8 cellular contexts compared by ENCODE assay signal in the genomic region with DNA sequence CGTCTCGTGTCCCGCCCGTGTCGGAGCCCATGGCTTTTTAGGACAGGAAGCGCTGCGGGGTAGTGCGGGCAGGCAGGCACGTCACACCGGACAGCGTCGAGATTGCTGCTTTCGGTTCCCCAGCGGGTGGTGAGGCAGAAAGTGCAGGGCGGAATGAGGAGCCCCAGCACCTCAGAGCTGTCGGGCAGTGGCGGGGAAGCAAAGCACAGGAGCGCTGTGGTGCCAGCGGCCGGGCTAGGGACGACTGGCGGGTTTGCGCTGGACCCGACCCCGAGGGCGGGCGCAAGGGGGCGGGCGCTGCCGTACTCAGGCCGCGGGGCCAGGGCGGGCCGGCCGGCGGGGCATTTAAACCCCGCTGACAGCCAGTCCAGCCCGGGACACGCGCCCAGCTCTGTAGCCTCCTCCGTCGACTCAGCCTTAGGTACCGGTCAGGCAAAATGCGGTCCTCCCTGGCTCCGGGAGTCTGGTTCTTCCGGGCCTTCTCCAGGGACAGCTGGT. TPM values are rescaled to one million over a fixed set of nuclear protein-coding genes. Genes with fewer than 3 reads are reported as not detected.
DNase-seq lines count a peak whose midpoint lies in the region; ATAC-seq and TF ChIP-seq lines count a peak whose summit lies in the region.

Gene SLC37A2 (plus strand): TSS at position 375 of the 498 bp plus-strand sequence. CDS start 63 bp downstream, at position 438.

- H3K9ac ChIP-seq in NT2/D1 (ENCODE audit: insufficient read length, low read depth) (peak within 1 kb of the TSS; percentile 77), parathyroid adenoma (no peak within 1 kb of the TSS)

- ATAC-seq in GM18858 (IDR thresholded peaks at IDR 0.05; ENCODE audit: unreplicated experiment) (peak; percentile 84), HG02973 (IDR thresholded peaks at IDR 0.05; ENCODE audit: unreplicated experiment) (peak; percentile 82), heart left ventricle (peak; percentile 71 to 95 (median 94)), aorta (ENCODE audit: low FRiP score) (peak; percentile 90)

- H3K27ac ChIP-seq in heart left ventricle (peak within 1 kb of the TSS in 9 of 12 donors; percentile 19 to 90 (median 58)), parathyroid adenoma (peak within 1 kb of the TSS; percentile 11), aorta (ENCODE audit: low read depth in 1 of 2, low read length in 2 of 2) (no peak within 1 kb of the TSS)

- WGBS in heart left ventricle, 4 donors, result 0 to 1% (median 0%) methylated on average over 17 to 46 of the region's 46 CpGs
- WGBS in aorta, 2 donors, result 0 to 1% methylated on average over 33 to 46 of the region's 46 CpGs

- no peaks in the 10 kb centered on the region for H3K9me3 ChIP-seq in NT2/D1 (ENCODE audit: insufficient read depth, low read length)
- H3K9me3 ChIP-seq in heart left ventricle, result no peaks in the 10 kb centered on the region
- no peaks in the 10 kb centered on the region for H3K9me3 ChIP-seq in parathyroid adenoma (ENCODE audit: control insufficient read depth, low read length)
- no peaks in the 10 kb centered on the region for H3K9me3 ChIP-seq in aorta (ENCODE audit: control insufficient read depth, low read length)

- H3K79me2 ChIP-seq in parathyroid adenoma, result no peaks in the 10 kb centered on the region

- peaks cover 6% of the 10 kb centered on the region for H3K4me1 Mint-ChIP-seq in activated naive CD4-positive, alpha-beta T cell treated with anti-CD3 and anti-CD28 coated beads, Interleukin-2, amount 50 U/mL, for 24 hours

- peak within 1 kb of the TSS; percentile 76 for H2AFZ ChIP-seq in parathyroid adenoma

- no peaks in the 10 kb centered on the region for H3K36me3 Mint-ChIP-seq in activated naive CD4-positive, alpha-beta T cell treated with anti-CD3 and anti-CD28 coated beads, Interleukin-2, amount 50 U/mL, for 24 hours

- intact Hi-C loops in heart left ventricle (cut with DNase I) (no loop called here), aorta (cut with DNase I) (no loop called here)

- DNase-seq in AG08396 (ENCODE audit: low spot score) (peak; percentile 93), NT2/D1 (ENCODE audit: low read depth, low spot score) (peak; percentile 36), heart left ventricle (peak; percentile 59 to 87 (median 68)), aorta (peak; percentile 87 to 91)

- H3K4me2 ChIP-seq in parathyroid adenoma (ENCODE audit: low read length), result peak within 1 kb of the TSS; percentile 71

- H3K27ac Mint-ChIP-seq in activated naive CD4-positive, alpha-beta T cell treated with anti-CD3 and anti-CD28 coated beads, Interleukin-2, amount 50 U/mL, for 24 hours, result no peak within 1 kb of the TSS

- no peaks in the 10 kb centered on the region for H3K36me3 ChIP-seq in NT2/D1 (ENCODE audit: insufficient read depth, insufficient read length, low read length)
- no peaks in the 10 kb centered on the region for H3K36me3 ChIP-seq in heart left ventricle
- H3K36me3 ChIP-seq in parathyroid adenoma (ENCODE audit: control insufficient read depth, insufficient read depth, low read length), result no peaks in the 10 kb centered on the region
- no peaks in the 10 kb centered on the region for H3K36me3 ChIP-seq in aorta (ENCODE audit: control insufficient read depth in 1 of 2, insufficient read depth in 2 of 2, low read length in 1 of 2)

- no peaks in the 10 kb centered on the region for H3K4me1 ChIP-seq in NT2/D1 (ENCODE audit: insufficient read depth, insufficient read length)
- peaks cover 0 to 17% (median 7%) of the 10 kb centered on the region in 12 donors for H3K4me1 ChIP-seq in heart left ventricle
- no peaks in the 10 kb centered on the region for H3K4me1 ChIP-seq in parathyroid adenoma
- H3K4me1 ChIP-seq in aorta (ENCODE audit: control insufficient read depth in 1 of 2, insufficient read depth in 2 of 2, low read length in 2 of 2), result no peaks in the 10 kb centered on the region

- peak within 1 kb of the TSS; percentile 53 for H3K4me3 ChIP-seq in NT2/D1 (ENCODE audit: insufficient read length, low read depth)
- H3K4me3 ChIP-seq in heart left ventricle, result peak within 1 kb of the TSS; percentile 22 to 79 (median 67)
- H3K4me3 ChIP-seq in parathyroid adenoma (ENCODE audit: low read depth, low read length), result peak within 1 kb of the TSS; percentile 53
- peak within 1 kb of the TSS; percentile 37 to 58 for H3K4me3 ChIP-seq in aorta (ENCODE audit: low read length in 2 of 2)

- no peaks in the 10 kb centered on the region for H3K9me3 Mint-ChIP-seq in activated naive CD4-positive, alpha-beta T cell treated with anti-CD3 and anti-CD28 coated beads, Interleukin-2, amount 50 U/mL, for 24 hours

- peaks cover 31% of the 10 kb centered on the region for H3K27me3 Mint-ChIP-seq in activated naive CD4-positive, alpha-beta T cell treated with anti-CD3 and anti-CD28 coated beads, Interleukin-2, amount 50 U/mL, for 24 hours

- peak within 1 kb of the TSS; percentile 86 for H3K4me3 Mint-ChIP-seq in activated naive CD4-positive, alpha-beta T cell treated with anti-CD3 and anti-CD28 coated beads, Interleukin-2, amount 50 U/mL, for 24 hours

- TF ChIP-seq CTCF in heart left ventricle (IDR thresholded peaks at IDR 0.05) (peak in 6 of 12 donors; percentile 12 to 47 (median 36)), parathyroid adenoma (IDR thresholded peaks at IDR 0.05) (no peak)

- no peak for TF ChIP-seq POLR2A in heart left ventricle (IDR thresholded peaks at IDR 0.05)

- H3K27me3 ChIP-seq in NT2/D1 (ENCODE audit: insufficient read depth, insufficient read length) (peaks cover 43% of the 10 kb centered on the region), heart left ventricle (peaks cover 0 to 26% (median 5%) of the 10 kb centered on the region in 9 donors), parathyroid adenoma (ENCODE audit: control insufficient read depth, insufficient read depth, low read length) (no peaks in the 10 kb centered on the region), aorta (ENCODE audit: control insufficient read depth in 1 of 2, insufficient read depth in 2 of 2, low read length in 1 of 2) (no peaks in the 10 kb centered on the region)

RNA-seq across cellular contexts. Expression of gene SLC37A2, which starts in this region (rescaled TPM):
- 10 to 100 TPM in 2 of 9 donors, 1 to 10 TPM in 6, under 1 TPM in 1; 0.91 to 17.9 (median 3.0) TPM for total RNA-seq in heart left ventricle
- polyA plus RNA-seq in heart left ventricle, result under 1 TPM; 0.65 to 1.00 TPM
- total RNA-seq in aorta, result 10 to 100 TPM in 1 of 2 donors, 1 to 10 TPM in 1; 9.1 to 11.8 TPM
- 1 to 10 TPM in 1 of 2 donors, under 1 TPM in 1; 0.72 to 6.8 TPM for polyA plus RNA-seq in aorta

Comparison
In these comparisons a context has a peak if more than half of its experiments do, and no peak if none do; other contexts are left out.
1. DNase-seq: peak in every context shown above with its lines; median percentile 93 in AG08396; 89 in aorta; 68 in heart left ventricle; 36 in NT2/D1.
2. H3K27ac ChIP-seq: peak in heart left ventricle (9 of 12) and parathyroid adenoma (single experiment); none in aorta (0 of 2).
3. Peak in every context shown above with its lines, with median percentiles within 50 percentile points of each other: ATAC-seq and H3K4me3 ChIP-seq.